8 cellular contexts compared by ENCODE assay signal in genomic region chr2:233854241-233854981, GRCh38. TPM values are rescaled to one million over a fixed set of nuclear protein-coding genes. Genes with fewer than 3 reads are reported as not detected.
A peak's percentile ranks its signal among the peaks of the same experiment; 100 is the strongest.
DNase-seq lines count a peak whose midpoint lies in the region; ATAC-seq and TF ChIP-seq lines count a peak whose summit lies in the region.

A gene with protein sequence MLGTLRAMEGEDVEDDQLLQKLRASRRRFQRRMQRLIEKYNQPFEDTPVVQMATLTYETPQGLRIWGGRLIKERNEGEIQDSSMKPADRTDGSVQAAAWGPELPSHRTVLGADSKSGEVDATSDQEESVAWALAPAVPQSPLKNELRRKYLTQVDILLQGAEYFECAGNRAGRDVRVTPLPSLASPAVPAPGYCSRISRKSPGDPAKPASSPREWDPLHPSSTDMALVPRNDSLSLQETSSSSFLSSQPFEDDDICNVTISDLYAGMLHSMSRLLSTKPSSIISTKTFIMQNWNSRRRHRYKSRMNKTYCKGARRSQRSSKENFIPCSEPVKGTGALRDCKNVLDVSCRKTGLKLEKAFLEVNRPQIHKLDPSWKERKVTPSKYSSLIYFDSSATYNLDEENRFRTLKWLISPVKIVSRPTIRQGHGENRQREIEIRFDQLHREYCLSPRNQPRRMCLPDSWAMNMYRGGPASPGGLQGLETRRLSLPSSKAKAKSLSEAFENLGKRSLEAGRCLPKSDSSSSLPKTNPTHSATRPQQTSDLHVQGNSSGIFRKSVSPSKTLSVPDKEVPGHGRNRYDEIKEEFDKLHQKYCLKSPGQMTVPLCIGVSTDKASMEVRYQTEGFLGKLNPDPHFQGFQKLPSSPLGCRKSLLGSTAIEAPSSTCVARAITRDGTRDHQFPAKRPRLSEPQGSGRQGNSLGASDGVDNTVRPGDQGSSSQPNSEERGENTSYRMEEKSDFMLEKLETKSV (minus strand): TSS chr2:233854535. CDS start chr2:233854500, 35 bp downstream.

- H3K36me3 Mint-ChIP-seq in T-helper 1 cell treated with Interleukin-12 subunit alpha and Interleukin-12 subunit beta and Interleukin-4 antibody, amounts not matched to agents 30 μg/mL and 1 μg/mL, for 36 hours (ENCODE audit: low read depth), result peaks cover 22% of the 10 kb centered on the region

- TF ChIP-seq POLR2A in vagina (IDR thresholded peaks at IDR 0.05), result no peak

- intact Hi-C loops in left ventricle myocardium superior (cut with micrococcal nuclease), result no loop called here
- intact Hi-C loops in vagina (cut with DNase I), result no loop called here

- no peaks in the 10 kb centered on the region for H3K27me3 ChIP-seq in vagina

- DNase-seq in NCI-H1694 treated with DMSO at 0.1 percent for 48 hours (lab: John Stamatoyannopoulos, UW) (peak; percentile 89), amniotic stem cell (lab: John Stamatoyannopoulos, UW) (peak; percentile 92), left ventricle myocardium superior (peak; percentile 91), pulmonary artery endothelial cell (ENCODE audit: low read depth, low spot score) (peak; percentile 85), vagina (ENCODE audit: extremely low spot score in 2 of 2) (peak in 1 of 2 donors; percentile 90)

- peaks cover 39% of the 10 kb centered on the region for H3K4me1 Mint-ChIP-seq in T-helper 1 cell treated with Interleukin-12 subunit alpha and Interleukin-12 subunit beta and Interleukin-4 antibody, amounts not matched to agents 30 μg/mL and 1 μg/mL, for 36 hours (ENCODE audit: low read depth)

- H3K4me1 ChIP-seq in vagina, result peaks cover 14% of the 10 kb centered on the region

- peak within 1 kb of the TSS; percentile 64 to 71 for H3K4me3 ChIP-seq in vagina

- peak within 1 kb of the TSS; percentile 97 for H3K27ac Mint-ChIP-seq in T-helper 1 cell treated with Interleukin-12 subunit alpha and Interleukin-12 subunit beta and Interleukin-4 antibody, amounts not matched to agents 30 μg/mL and 1 μg/mL, for 36 hours

- no peak for TF ChIP-seq CTCF in vagina (IDR thresholded peaks at IDR 0.05)

- no peak within 1 kb of the TSS for H3K27ac ChIP-seq in vagina

- no peaks in the 10 kb centered on the region for H3K36me3 ChIP-seq in vagina

- H3K27me3 Mint-ChIP-seq in T-helper 1 cell treated with Interleukin-12 subunit alpha and Interleukin-12 subunit beta and Interleukin-4 antibody, amounts not matched to agents 30 μg/mL and 1 μg/mL, for 36 hours (ENCODE audit: low read depth), result no peaks in the 10 kb centered on the region

- peak within 1 kb of the TSS; percentile 94 for H3K4me3 Mint-ChIP-seq in T-helper 1 cell treated with Interleukin-12 subunit alpha and Interleukin-12 subunit beta and Interleukin-4 antibody, amounts not matched to agents 30 μg/mL and 1 μg/mL, for 36 hours

- no peaks in the 10 kb centered on the region for H3K9me3 Mint-ChIP-seq in T-helper 1 cell treated with Interleukin-12 subunit alpha and Interleukin-12 subunit beta and Interleukin-4 antibody, amounts not matched to agents 30 μg/mL and 1 μg/mL, for 36 hours

- H3K9me3 ChIP-seq in vagina, result no peaks in the 10 kb centered on the region

- ATAC-seq in GM18499 (IDR thresholded peaks at IDR 0.05; ENCODE audit: insufficient read depth, unreplicated experiment) (peak; percentile 81), HG02938 (IDR thresholded peaks at IDR 0.05; ENCODE audit: unreplicated experiment) (peak; percentile 98), left ventricle myocardium superior (peak; percentile 100)

RNA-seq across cellular contexts. Expression of the gene that starts here (rescaled TPM):
- total RNA-seq in left ventricle myocardium superior (0.52 TPM), pulmonary artery endothelial cell (13.1 and 30.9 TPM in 2 replicates), vagina (2.2 TPM)

Comparison
In these comparisons a context has a peak if more than half of its experiments do, and no peak if none do; other contexts are left out.
1. Peak in DNase-seq and ATAC-seq in left ventricle myocardium superior; RNA of the gene not detected or under 1 TPM.